Comparison of ENCODE assay signal across 1 cellular context in the genomic region with DNA sequence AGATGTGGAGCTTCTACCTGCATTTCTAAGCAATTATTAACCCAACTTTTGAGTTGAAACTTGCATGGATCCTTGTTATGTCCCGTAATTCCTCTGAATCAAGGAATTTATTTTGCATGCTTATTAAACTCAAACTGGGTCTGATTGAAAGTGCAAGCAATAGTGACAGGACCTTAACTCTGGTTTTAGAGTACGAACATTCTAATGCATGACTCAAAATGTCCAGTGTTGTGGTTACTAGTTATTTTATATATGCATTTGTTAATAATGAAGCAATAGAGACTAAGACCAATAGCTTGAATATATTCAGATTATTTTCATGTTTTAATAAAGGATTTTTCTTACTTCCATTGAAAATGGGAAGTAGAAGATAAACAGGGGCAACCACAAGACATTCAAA.
TF ChIP-seq lines count a peak whose summit lies in the region.

No MANE protein-coding gene starts in this region.

TF ChIP-seq in GM23338, 12 proteins besides CTCF, POLR2A, EP300 and RAD21 (continued from another document):
- no peak for TF ChIP-seq EZH2 (IDR thresholded peaks at IDR 0.05; ENCODE audit: low read depth, unreplicated experiment)
- TF ChIP-seq, protein P1, sequence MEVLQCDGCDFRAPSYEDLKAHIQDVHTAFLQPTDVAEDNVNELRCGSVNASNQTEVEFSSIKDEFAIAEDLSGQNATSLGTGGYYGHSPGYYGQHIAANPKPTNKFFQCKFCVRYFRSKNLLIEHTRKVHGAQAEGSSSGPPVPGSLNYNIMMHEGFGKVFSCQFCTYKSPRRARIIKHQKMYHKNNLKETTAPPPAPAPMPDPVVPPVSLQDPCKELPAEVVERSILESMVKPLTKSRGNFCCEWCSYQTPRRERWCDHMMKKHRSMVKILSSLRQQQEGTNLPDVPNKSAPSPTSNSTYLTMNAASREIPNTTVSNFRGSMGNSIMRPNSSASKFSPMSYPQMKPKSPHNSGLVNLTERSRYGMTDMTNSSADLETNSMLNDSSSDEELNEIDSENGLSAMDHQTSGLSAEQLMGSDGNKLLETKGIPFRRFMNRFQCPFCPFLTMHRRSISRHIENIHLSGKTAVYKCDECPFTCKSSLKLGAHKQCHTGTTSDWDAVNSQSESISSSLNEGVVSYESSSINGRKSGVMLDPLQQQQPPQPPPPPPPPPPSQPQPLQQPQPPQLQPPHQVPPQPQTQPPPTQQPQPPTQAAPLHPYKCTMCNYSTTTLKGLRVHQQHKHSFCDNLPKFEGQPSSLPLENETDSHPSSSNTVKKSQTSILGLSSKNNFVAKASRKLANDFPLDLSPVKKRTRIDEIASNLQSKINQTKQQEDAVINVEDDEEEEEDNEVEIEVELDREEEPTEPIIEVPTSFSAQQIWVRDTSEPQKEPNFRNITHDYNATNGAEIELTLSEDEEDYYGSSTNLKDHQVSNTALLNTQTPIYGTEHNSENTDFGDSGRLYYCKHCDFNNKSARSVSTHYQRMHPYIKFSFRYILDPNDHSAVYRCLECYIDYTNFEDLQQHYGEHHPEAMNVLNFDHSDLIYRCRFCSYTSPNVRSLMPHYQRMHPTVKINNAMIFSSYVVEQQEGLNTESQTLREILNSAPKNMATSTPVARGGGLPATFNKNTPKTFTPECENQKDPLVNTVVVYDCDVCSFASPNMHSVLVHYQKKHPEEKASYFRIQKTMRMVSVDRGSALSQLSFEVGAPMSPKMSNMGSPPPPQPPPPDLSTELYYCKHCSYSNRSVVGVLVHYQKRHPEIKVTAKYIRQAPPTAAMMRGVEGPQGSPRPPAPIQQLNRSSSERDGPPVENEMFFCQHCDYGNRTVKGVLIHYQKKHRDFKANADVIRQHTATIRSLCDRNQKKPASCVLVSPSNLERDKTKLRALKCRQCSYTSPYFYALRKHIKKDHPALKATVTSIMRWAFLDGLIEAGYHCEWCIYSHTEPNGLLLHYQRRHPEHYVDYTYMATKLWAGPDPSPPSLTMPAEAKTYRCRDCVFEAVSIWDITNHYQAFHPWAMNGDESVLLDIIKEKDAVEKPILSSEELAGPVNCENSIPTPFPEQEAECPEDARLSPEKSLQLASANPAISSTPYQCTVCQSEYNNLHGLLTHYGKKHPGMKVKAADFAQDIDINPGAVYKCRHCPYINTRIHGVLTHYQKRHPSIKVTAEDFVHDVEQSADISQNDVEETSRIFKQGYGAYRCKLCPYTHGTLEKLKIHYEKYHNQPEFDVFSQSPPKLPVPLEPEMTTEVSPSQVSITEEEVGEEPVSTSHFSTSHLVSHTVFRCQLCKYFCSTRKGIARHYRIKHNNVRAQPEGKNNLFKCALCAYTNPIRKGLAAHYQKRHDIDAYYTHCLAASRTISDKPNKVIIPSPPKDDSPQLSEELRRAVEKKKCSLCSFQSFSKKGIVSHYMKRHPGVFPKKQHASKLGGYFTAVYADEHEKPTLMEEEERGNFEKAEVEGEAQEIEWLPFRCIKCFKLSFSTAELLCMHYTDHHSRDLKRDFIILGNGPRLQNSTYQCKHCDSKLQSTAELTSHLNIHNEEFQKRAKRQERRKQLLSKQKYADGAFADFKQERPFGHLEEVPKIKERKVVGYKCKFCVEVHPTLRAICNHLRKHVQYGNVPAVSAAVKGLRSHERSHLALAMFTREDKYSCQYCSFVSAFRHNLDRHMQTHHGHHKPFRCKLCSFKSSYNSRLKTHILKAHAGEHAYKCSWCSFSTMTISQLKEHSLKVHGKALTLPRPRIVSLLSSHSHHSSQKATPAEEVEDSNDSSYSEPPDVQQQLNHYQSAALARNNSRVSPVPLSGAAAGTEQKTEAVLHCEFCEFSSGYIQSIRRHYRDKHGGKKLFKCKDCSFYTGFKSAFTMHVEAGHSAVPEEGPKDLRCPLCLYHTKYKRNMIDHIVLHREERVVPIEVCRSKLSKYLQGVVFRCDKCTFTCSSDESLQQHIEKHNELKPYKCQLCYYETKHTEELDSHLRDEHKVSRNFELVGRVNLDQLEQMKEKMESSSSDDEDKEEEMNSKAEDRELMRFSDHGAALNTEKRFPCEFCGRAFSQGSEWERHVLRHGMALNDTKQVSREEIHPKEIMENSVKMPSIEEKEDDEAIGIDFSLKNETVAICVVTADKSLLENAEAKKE (CRISPR knock-in tag; IDR thresholded peaks at IDR 0.05), result no peak
TF ChIP-seq in GM23338: peak in this region for 0.
